In the genomic region with DNA sequence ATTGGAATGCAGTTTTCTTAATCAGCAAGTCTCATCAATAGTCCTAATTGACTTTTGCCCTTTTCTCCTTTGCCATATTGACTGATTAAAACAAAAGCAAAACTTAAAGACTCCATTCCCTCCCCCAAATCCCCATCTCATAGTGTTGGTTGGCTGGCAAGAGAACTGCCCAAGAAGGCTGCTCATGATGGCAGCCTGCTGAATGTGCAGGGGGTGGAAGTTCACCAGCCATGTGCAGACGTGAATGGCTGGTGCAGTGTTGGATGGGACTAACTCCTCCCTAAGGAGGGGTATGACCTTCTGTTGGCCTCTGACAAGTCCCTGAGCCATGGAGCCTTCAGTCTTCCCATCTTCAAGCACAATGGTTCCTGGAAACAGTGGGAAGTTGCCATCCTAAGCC, we compare ENCODE assay signal across 19 cellular contexts. TPM values are rescaled to one million over a fixed set of nuclear protein-coding genes. Genes with fewer than 3 reads are reported as not detected.
DNase-seq lines count a peak whose midpoint lies in the region; ATAC-seq and TF ChIP-seq lines count a peak whose summit lies in the region.
"Had no signal": no experiment of that assay in that cellular context is flagged by ENCODE, and none has a peak within 500 bp of the region (broad histone marks: within the 10 kb centered on the region; RNA-seq: fewer than 3 reads in every experiment).

No MANE protein-coding gene starts in this region.

- H4K20me1 ChIP-seq in osteoblast (ENCODE audit: insufficient read depth, low read length), result peaks cover 63% of the 10 kb centered on the region

- H2AFZ ChIP-seq in osteoblast (ENCODE audit: low read length), result no peak overlapping the region

- H3K27me3 ChIP-seq in osteoblast (ENCODE audit: insufficient read depth, low read length), result no peaks in the 10 kb centered on the region
- H3K27me3 ChIP-seq: ascending aorta, esophagus squamous epithelium, SJSA1 had no signal

- H3K36me3 ChIP-seq in KOPT-K1 (ENCODE audit: insufficient read depth, low read length) (no peaks in the 10 kb centered on the region), osteoblast (ENCODE audit: insufficient read depth, low read length) (peaks cover 51% of the 10 kb centered on the region)
- H3K36me3 ChIP-seq: ascending aorta, left lung, neutrophil had no signal

- no peak for TF ChIP-seq CTCF in osteoblast (IDR thresholded peaks at IDR 0.05; ENCODE audit: extremely low read depth, low read depth, low read length)
- TF ChIP-seq CTCF in progenitor cell of endocrine pancreas (IDR thresholded peaks at IDR 0.05; ENCODE audit: unreplicated experiment), result no peak

- peaks cover 84% of the 10 kb centered on the region for H3K4me1 ChIP-seq in osteoblast (ENCODE audit: insufficient read depth, low read length)

- H3K4me3 Mint-ChIP-seq in activated CD4-positive, alpha-beta T cell treated with anti-CD3 and anti-CD28 coated beads for 36 hours, result no peak overlapping the region
- no peak overlapping the region for H3K4me3 Mint-ChIP-seq in progenitor cell of endocrine pancreas (ENCODE audit: low read depth)

- peak overlapping the region; percentile 60 for H3K27ac Mint-ChIP-seq in activated CD4-positive, alpha-beta T cell treated with anti-CD3 and anti-CD28 coated beads for 36 hours
- H3K27ac Mint-ChIP-seq in progenitor cell of endocrine pancreas, result no peak overlapping the region

- CTCF ChIA-PET in activated CD4-positive, alpha-beta T cell treated with anti-CD3 and anti-CD28 coated beads for 36 hours (lab: Charles Lee), result interaction anchor here (1.2 to 1.3 kb wide), 2 partner anchors 30 to 175 kb away, joined by 3 to 4 read pairs; no protein-coding TSS in a partner anchor

- H3K79me2 ChIP-seq in osteoblast (ENCODE audit: insufficient read depth, low read length), result peaks cover 99% of the 10 kb centered on the region

- intact Hi-C loops in activated CD4-positive, alpha-beta T cell treated with anti-CD3 and anti-CD28 coated beads for 36 hours (cut with DNase I, micrococcal nuclease), result no loop called here

- H3K4me3 ChIP-seq in osteoblast (ENCODE audit: insufficient read depth, low read length), result no peak overlapping the region
- H3K4me3 ChIP-seq: ascending aorta, esophagus squamous epithelium, left lung, SJSA1 had no signal

- peak overlapping the region; percentile 58 for H3K27ac ChIP-seq in KOPT-K1 (ENCODE audit: low read depth, low read length, poor library complexity, severe bottlenecking)
- peak overlapping the region; percentile 36 for H3K27ac ChIP-seq in osteoblast (ENCODE audit: low read depth, low read length)
- H3K27ac ChIP-seq: ascending aorta, left lung, neutrophil had no signal

- H3K4me2 ChIP-seq in osteoblast (ENCODE audit: insufficient read depth, low read length), result peak overlapping the region; percentile 2

- POLR2A ChIA-PET in activated CD4-positive, alpha-beta T cell treated with anti-CD3 and anti-CD28 coated beads for 36 hours (lab: Charles Lee), result interaction anchor here (0.8 kb wide), 1 partner anchor 69 kb away, joined by 3 read pairs; no protein-coding TSS in a partner anchor

- no peak for ATAC-seq in activated CD4-positive, alpha-beta T cell treated with anti-CD3 and anti-CD28 coated beads for 36 hours
- ATAC-seq in HG03045 (IDR thresholded peaks at IDR 0.05; ENCODE audit: unreplicated experiment), result no peak
- ATAC-seq: left lung had no signal

- no peaks in the 10 kb centered on the region for H3K9me3 ChIP-seq in KOPT-K1 (ENCODE audit: insufficient read depth, low read length, poor library complexity, severe bottlenecking)
- H3K9me3 ChIP-seq in osteoblast (ENCODE audit: low read depth, low read length), result no peaks in the 10 kb centered on the region
- H3K9me3 ChIP-seq: ascending aorta, esophagus squamous epithelium, left lung, neutrophil, SJSA1 had no signal

- H3K36me3 Mint-ChIP-seq in activated CD4-positive, alpha-beta T cell treated with anti-CD3 and anti-CD28 coated beads for 36 hours (ENCODE audit: low read depth), result peaks cover 27% of the 10 kb centered on the region
- H3K36me3 Mint-ChIP-seq in progenitor cell of endocrine pancreas (ENCODE audit: insufficient read depth), result peaks cover 6% of the 10 kb centered on the region

- no peaks in the 10 kb centered on the region for H3K27me3 Mint-ChIP-seq in activated CD4-positive, alpha-beta T cell treated with anti-CD3 and anti-CD28 coated beads for 36 hours
- no peaks in the 10 kb centered on the region for H3K27me3 Mint-ChIP-seq in progenitor cell of endocrine pancreas

- H3K9me3 Mint-ChIP-seq in activated CD4-positive, alpha-beta T cell treated with anti-CD3 and anti-CD28 coated beads for 36 hours (ENCODE audit: low read depth), result no peaks in the 10 kb centered on the region
- H3K9me3 Mint-ChIP-seq in progenitor cell of endocrine pancreas (ENCODE audit: low read depth), result no peaks in the 10 kb centered on the region

- DNase-seq in activated CD4-positive, alpha-beta T cell treated with anti-CD3 and anti-CD28 coated beads for 36 hours, result no peak
- no peak for DNase-seq in activated CD4-positive, alpha-beta T cell treated with anti-CD3 and anti-CD28 coated beads, Interleukin-2, amount 50 U/mL, for 4 hours
- DNase-seq in amniotic epithelial cell (ENCODE audit: low read depth), result peak; percentile 16
- no peak for DNase-seq in osteoblast (ENCODE audit: insufficient read length, low spot score, missing footprints)
- no peak for DNase-seq in progenitor cell of endocrine pancreas (ENCODE audit: low spot score, unreplicated experiment)
- no peak for DNase-seq in stimulated activated CD4-positive, alpha-beta T cell treated with anti-CD3 and anti-CD28 coated beads, Interleukin-15, amount 100 ng/mL, for 24 hours
- DNase-seq: 8988T; activated T-cell treated with anti-CD3 and anti-CD28 coated beads, Interleukin-2, amount 50 U/mL, for 1 hour; DMS153; esophagus squamous epithelium; left lung; MV-4-11; NCI-H2107; NCI-H82 had no signal

- peaks cover 90% of the 10 kb centered on the region for H3K4me1 Mint-ChIP-seq in activated CD4-positive, alpha-beta T cell treated with anti-CD3 and anti-CD28 coated beads for 36 hours
- H3K4me1 Mint-ChIP-seq in progenitor cell of endocrine pancreas (ENCODE audit: low read depth), result peaks cover 44% of the 10 kb centered on the region

RNA-seq across cellular contexts. Expression of gene SMAD3, which starts 7.0 kb away (rescaled TPM):
- total RNA-seq in activated CD4-positive, alpha-beta T cell treated with anti-CD3 and anti-CD28 coated beads for 36 hours, result 10 to 100 TPM; 33.7 to 40.8 TPM
- 41.8 and 60.1 TPM in 2 replicates for total RNA-seq in osteoblast
- total RNA-seq in progenitor cell of endocrine pancreas, result 49.9 and 51.3 TPM in 2 replicates
